ENCODE assay signal across 1 cellular context in genomic region chr12:71164877-71165197, GRCh38.
TF ChIP-seq lines count a peak whose summit lies in the region.

No MANE protein-coding gene starts in this region.

TF ChIP-seq in HepG2, 621 proteins besides CTCF, POLR2A, EP300 and RAD21 (continued from another document):
- TF ChIP-seq CEBPB (IDR thresholded peaks at IDR 0.05; ENCODE audit: borderline replicate concordance, low read depth, low read length) (peak; percentile 37; the same call in 1 of the 2 replicates), HOMEZ (CRISPR knock-in tag; IDR thresholded peaks at IDR 0.05; ENCODE audit: low read depth) (0 out of 2 replicates have a peak, but pooled peaks have one; percentile 9), HOXA7 (CRISPR knock-in tag; IDR thresholded peaks at IDR 0.05) (no peak)
